In the genomic region with DNA sequence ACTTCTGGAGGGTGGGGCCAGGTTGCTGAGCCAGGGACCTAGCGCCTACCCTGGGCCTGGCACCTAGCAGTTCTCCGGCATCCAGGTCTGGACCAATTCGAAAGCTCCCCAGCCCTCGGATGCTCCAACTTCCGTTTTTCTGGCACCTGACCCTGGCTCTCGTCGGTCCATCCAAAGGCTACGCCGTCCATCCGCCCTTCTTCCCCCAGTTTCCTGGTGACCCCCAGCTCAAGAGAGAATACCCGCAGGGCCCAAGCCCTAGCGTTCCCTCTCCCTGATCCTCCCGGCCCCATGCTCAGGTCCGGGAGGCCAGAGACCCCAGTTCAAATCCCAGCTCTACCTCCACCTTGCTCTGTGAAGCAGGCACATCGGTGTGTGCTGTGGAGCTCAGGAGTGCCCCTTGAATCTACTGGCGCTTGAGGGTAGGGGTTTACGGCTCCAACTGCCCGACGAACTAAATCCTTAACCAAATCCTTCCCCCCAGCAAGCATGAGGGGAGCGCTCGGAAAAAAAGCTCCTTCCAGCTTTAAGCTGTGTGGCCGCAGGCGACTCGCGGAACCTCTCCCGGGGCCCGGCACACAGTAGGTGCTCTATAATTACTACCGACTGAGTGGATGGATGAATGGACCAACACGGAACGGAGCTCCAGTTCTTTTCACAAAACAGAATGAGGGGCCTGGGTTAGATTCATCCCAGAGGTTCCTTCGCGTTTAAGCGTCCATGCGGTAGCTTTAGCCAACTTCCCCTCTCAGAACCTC, we compare ENCODE assay signal across 13 cellular contexts. TPM values are rescaled to one million over a fixed set of nuclear protein-coding genes. Genes with fewer than 3 reads are reported as not detected.
DNase-seq lines count a peak whose midpoint lies in the region; ATAC-seq and TF ChIP-seq lines count a peak whose summit lies in the region.
"Had no signal": no experiment of that assay in that cellular context is flagged by ENCODE, and none has a peak within 500 bp of the region (broad histone marks: within the 10 kb centered on the region; RNA-seq: fewer than 3 reads in every experiment).

No MANE protein-coding gene starts in this region.

- peaks cover 23% of the 10 kb centered on the region for H3K27me3 ChIP-seq in BLaER1
- H3K27me3 ChIP-seq in WERI-Rb-1 (ENCODE audit: insufficient read depth, low read depth, severe bottlenecking): no peaks in the 10 kb centered on the region

- H3K36me3 Mint-ChIP-seq in naive B cell: peaks cover 0 to 8% of the 10 kb centered on the region in 2 donors

- peaks cover 81% of the 10 kb centered on the region for H3K4me1 ChIP-seq in BLaER1

- ATAC-seq in naive B cell (ENCODE audit: low read depth in 2 of 2) (no peak), GM18511 (IDR thresholded peaks at IDR 0.05; ENCODE audit: unreplicated experiment) (no peak)

- H3K27ac ChIP-seq in BLaER1 (no peak overlapping the region), WERI-Rb-1 (peak overlapping the region; percentile 97)
- H3K27ac ChIP-seq: coronary artery, epithelial cell of prostate had no signal

- peaks cover 55 to 75% (median 64%) of the 10 kb centered on the region in 3 donors for H3K27me3 Mint-ChIP-seq in naive B cell

- H3K9me3 ChIP-seq in BLaER1 (no peaks in the 10 kb centered on the region), WERI-Rb-1 (ENCODE audit: severe bottlenecking) (peaks cover 2% of the 10 kb centered on the region)

- H3K9ac ChIP-seq in BLaER1: no peak overlapping the region

- DNase-seq in DMS53 (lab: John Stamatoyannopoulos, UW) (peak; percentile 81), WERI-Rb-1 (peak; percentile 59), naive B cell (no peak), MV-4-11 (lab: John Stamatoyannopoulos, UW) (no peak), ureter (ENCODE audit: low spot score) (no peak)
- DNase-seq: activated naive CD4-positive, alpha-beta T cell; activated T-cell treated with anti-CD3 and anti-CD28 coated beads for 4 hours; DMS79; NCI-H187 treated with DMSO at 0.1 percent for 48 hours had no signal

- H4K20me1 ChIP-seq in BLaER1: peaks cover 34% of the 10 kb centered on the region

- TF ChIP-seq CTCF in WERI-Rb-1 (IDR thresholded peaks at IDR 0.05; ENCODE audit: low read depth, low read length): no peak

- peak overlapping the region in 6 of 8 donors; percentile 47 to 77 (median 56) for H3K4me3 Mint-ChIP-seq in naive B cell

- H3K9me3 Mint-ChIP-seq in naive B cell: peaks cover 0 to 13% (median 7%) of the 10 kb centered on the region in 7 donors

- peak overlapping the region; percentile 99 for H3K4me2 ChIP-seq in BLaER1

- H3K4me3 ChIP-seq in BLaER1 (peak overlapping the region; percentile 48; the same call in 1 of the 2 replicates), WERI-Rb-1 (ENCODE audit: low read depth, low read length) (peak overlapping the region; percentile 88)

- H3K27ac Mint-ChIP-seq in naive B cell: no peak overlapping the region

- no peaks in the 10 kb centered on the region for H3K36me3 ChIP-seq in BLaER1
- peaks cover 17% of the 10 kb centered on the region for H3K36me3 ChIP-seq in WERI-Rb-1

- peaks cover 26 to 34% (median 28%) of the 10 kb centered on the region in 3 donors for H3K4me1 Mint-ChIP-seq in naive B cell

RNA-seq across cellular contexts. Expression of a gene that starts 1.1 kb away (rescaled TPM):
- 1 to 10 TPM in 3 of 6 donors, under 1 TPM in 2, not detected in 1; 0.49 to 3.5 (median 1.3) TPM for polyA plus RNA-seq in naive B cell (ENCODE audit: low read depth in 6 of 6)
- total RNA-seq in ureter: 1.3 TPM

Comparison
In these comparisons a context has a peak if more than half of its experiments do, and no peak if none do; other contexts are left out.
1. DNase-seq: peak in DMS53 (single experiment) and WERI-Rb-1 (single experiment); none in naive B cell (single experiment), MV-4-11 (single experiment) and ureter (single experiment).